In the genomic region with DNA sequence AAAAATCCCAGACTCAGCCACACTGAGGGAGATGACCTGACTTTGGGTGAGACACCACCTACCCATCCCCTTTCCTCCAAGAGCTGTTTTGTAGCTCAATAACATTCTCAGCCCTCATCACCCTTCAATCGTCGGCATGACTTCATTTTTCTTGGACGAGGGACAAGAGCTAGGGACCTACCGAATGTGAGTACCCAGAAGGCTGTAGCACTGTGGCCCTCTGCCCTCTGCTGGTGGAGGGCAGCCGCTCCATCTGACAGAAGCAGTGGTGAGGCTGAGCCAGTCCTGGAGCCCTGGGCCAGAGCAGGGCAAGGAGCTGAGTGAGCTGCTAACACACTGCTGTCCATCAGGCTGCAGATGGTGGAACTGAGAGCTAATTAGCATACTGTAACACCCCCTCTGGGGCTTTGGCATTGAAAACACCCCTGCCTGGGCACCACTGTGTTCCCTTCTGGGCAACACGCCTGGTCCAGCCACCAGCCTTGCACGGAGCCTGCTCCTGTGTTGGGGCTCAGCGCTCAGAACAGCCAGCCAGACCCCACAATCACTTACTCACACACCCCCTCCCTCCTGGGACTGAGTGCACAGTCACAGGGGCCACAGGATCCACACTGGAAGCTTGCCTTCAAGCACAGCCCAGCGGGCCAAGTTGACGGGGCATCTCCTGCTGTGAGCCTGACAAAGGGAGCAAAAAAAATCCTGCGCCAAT, we compare ENCODE assay signal across 8 cellular contexts. TPM values are rescaled to one million over a fixed set of nuclear protein-coding genes. Genes with fewer than 3 reads are reported as not detected.
DNase-seq lines count a peak whose midpoint lies in the region; ATAC-seq and TF ChIP-seq lines count a peak whose summit lies in the region.

No MANE protein-coding gene starts in this region.

- no peak for DNase-seq in AG09319 (ENCODE audit: extremely low read depth, low read depth)
- peak; percentile 42 for DNase-seq in GM12865 (ENCODE audit: low read depth)
- peak; percentile 71 for DNase-seq in SK-MEL-5 (ENCODE audit: low read depth, low spot score)
- peak; percentile 69 for DNase-seq in fibroblast of gingiva (ENCODE audit: low read depth)
- DNase-seq in stimulated activated CD4-positive, alpha-beta T cell treated with anti-CD3 and anti-CD28 coated beads, Interleukin-1b, Interleukin-23, amount 100 ng/mL, for 48 hours = peak; percentile 32
- no peak for DNase-seq in gastrocnemius medialis

- intact Hi-C loops in gastrocnemius medialis (cut with DNase I; ENCODE audit: low total_unique reads) = no loop called here

- no peaks in the 10 kb centered on the region for H3K9me3 ChIP-seq in gastrocnemius medialis

- H3K27me3 ChIP-seq in gastrocnemius medialis = peaks cover 10 to 36% (median 15%) of the 10 kb centered on the region in 3 donors

- H3K4me3 ChIP-seq in GM12865 (ENCODE audit: low read depth, low read length) (no peak overlapping the region), gastrocnemius medialis (no peak overlapping the region)

- no peak for TF ChIP-seq POLR2A in gastrocnemius medialis (IDR thresholded peaks at IDR 0.05)

- no peak overlapping the region for H3K27ac ChIP-seq in gastrocnemius medialis

- TF ChIP-seq CTCF in AG09319 (IDR thresholded peaks at IDR 0.05; ENCODE audit: low read depth, low read length) = peak; percentile 77
- TF ChIP-seq CTCF in GM12865 (IDR thresholded peaks at IDR 0.05; ENCODE audit: insufficient read depth, low read depth, low read length, missing control alignments) = peak; percentile 37
- TF ChIP-seq CTCF in gastrocnemius medialis (IDR thresholded peaks at IDR 0.05 in 4 of 5, conservative IDR thresholded peaks at IDR 0.05 in 1 of 5) = peak in 1 of 5 experiments; percentile 29

- in situ Hi-C loops in SK-MEL-5 (cut with HindIII; ENCODE audit: low pct_unique_long_range_greater_than_20kb, low sequenced_read_pairs) = no loop called here
- in situ Hi-C loops in gastrocnemius medialis (cut with MboI; ENCODE audit: low sequenced_read_pairs in 4 of 4) = no loop called here

- no peaks in the 10 kb centered on the region for H3K36me3 ChIP-seq in gastrocnemius medialis

- no peak for ATAC-seq in gastrocnemius medialis
- ATAC-seq in HG03175 (IDR thresholded peaks at IDR 0.05; ENCODE audit: unreplicated experiment) = no peak
- no peak for ATAC-seq in HG02938 (IDR thresholded peaks at IDR 0.05; ENCODE audit: unreplicated experiment)

- no peaks in the 10 kb centered on the region for H3K4me1 ChIP-seq in gastrocnemius medialis

RNA-seq across cellular contexts. Expression of a gene that starts 18.3 kb away (rescaled TPM):
- 0.29 and 0.50 TPM in 2 replicates for total RNA-seq in SK-MEL-5 (2014; rRNA removed; shearing (Covaris generic))
- 0.43 and 0.95 TPM in 2 replicates for polyA plus RNA-seq in SK-MEL-5 (2015; cell fraction: cytosol; rRNA removed)
- polyA plus RNA-seq in SK-MEL-5 (2015; cell fraction: nucleus; rRNA removed) = not detected in 2 replicates
- total RNA-seq in gastrocnemius medialis = 1 to 10 TPM in 3 of 4 donors, under 1 TPM in 1; 0.90 to 3.6 (median 2.2) TPM

RNA-seq across cellular contexts. Expression of a gene that starts 51.0 kb away (rescaled TPM):
- 5.4 and 6.2 TPM in 2 replicates for total RNA-seq in SK-MEL-5 (2014; rRNA removed; shearing (Covaris generic))
- 4.0 and 5.2 TPM in 2 replicates for polyA plus RNA-seq in SK-MEL-5 (2015; cell fraction: cytosol; rRNA removed)
- 9.3 and 13.3 TPM in 2 replicates for polyA plus RNA-seq in SK-MEL-5 (2015; cell fraction: nucleus; rRNA removed)
- total RNA-seq in gastrocnemius medialis = 1 to 10 TPM in 2 of 4 donors, under 1 TPM in 2; 0.73 to 2.1 (median 1.3) TPM

Comparison
In these comparisons a context has a peak if more than half of its experiments do, and no peak if none do; other contexts are left out.
1. DNase-seq: peak in GM12865 (single experiment), SK-MEL-5 (single experiment), fibroblast of gingiva (single experiment) and stimulated activated CD4-positive, alpha-beta T cell treated with anti-CD3 and anti-CD28 coated beads, Interleukin-1b, Interleukin-23, amount 100 ng/mL, for 48 hours (single experiment); none in AG09319 (single experiment) and gastrocnemius medialis (0 of 2).